2 cellular contexts compared by ENCODE assay signal in the genomic region with DNA sequence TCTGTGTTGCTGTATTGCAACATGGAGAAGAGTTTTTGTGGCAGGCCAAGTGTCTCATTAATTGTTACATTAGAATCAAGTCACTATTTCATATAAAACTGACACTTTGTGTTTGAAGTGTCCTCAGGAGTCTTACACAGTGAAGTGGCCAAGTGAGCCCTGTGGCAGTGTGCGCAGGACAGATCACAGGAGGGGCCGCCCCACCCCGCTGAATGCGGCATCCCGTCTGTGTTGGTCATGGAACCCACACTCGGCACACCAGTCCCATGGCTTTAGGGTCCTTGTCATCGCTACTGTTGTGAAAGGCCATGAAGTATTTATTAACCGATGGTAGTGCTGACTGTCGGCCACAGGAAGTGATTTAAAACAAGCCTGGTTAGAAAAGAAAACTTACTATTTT.
TF ChIP-seq lines count a peak whose summit lies in the region.

No MANE protein-coding gene starts in this region.

TF ChIP-seq in WTC11, 78 proteins besides CTCF, POLR2A, EP300 and RAD21 (continued from another document):
- TF ChIP-seq, protein P1, sequence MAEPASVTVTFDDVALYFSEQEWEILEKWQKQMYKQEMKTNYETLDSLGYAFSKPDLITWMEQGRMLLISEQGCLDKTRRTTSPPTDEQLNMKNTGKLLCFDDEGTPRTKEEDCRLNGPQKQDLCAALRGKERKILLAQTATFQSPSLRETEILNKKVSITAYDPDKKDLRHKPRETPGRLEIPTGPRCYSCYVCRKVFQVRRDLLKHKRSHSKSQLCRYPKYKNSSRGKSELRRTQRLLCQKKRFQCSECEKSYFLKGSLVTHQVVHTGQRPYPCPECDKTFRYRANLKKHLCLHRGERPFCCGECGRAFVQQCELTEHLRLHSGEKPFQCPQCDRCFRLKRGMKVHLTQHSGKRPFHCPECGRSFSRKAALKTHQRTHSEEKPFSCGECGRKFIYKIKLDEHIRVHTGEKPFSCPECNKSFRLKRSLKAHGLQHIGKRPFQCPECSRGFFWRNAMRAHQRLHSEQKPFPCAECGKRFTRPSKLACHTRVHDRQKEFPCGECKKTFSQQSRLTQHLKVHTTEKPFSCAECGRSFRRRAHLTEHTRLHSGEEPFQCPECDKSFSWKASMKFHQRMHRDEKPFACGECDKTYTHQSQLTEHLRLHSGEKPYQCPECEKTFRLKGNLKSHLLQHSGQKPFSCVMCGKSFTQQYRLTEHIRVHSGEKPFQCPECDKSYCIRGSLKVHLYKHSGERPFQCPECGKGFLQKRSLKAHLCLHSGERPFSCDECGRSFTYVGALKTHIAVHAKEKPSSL (CRISPR knock-in tag; conservative IDR thresholded peaks at IDR 0.05) = no peak
- TF ChIP-seq EMX1 (CRISPR knock-in tag; IDR thresholded peaks at IDR 0.05) = no peak
- TF ChIP-seq NFATC4 (CRISPR knock-in tag; IDR thresholded peaks at IDR 0.05) = no peak
- no peak for TF ChIP-seq MYBL2 (CRISPR knock-in tag; IDR thresholded peaks at IDR 0.05)
- TF ChIP-seq, protein P2, sequence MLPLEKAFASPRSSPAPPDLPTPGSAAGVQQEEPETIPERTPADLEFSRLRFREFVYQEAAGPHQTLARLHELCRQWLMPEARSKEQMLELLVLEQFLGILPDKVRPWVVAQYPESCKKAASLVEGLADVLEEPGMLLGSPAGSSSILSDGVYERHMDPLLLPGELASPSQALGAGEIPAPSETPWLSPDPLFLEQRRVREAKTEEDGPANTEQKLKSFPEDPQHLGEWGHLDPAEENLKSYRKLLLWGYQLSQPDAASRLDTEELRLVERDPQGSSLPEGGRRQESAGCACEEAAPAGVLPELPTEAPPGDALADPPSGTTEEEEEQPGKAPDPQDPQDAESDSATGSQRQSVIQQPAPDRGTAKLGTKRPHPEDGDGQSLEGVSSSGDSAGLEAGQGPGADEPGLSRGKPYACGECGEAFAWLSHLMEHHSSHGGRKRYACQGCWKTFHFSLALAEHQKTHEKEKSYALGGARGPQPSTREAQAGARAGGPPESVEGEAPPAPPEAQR (CRISPR knock-in tag; IDR thresholded peaks at IDR 0.05) = no peak
- TF ChIP-seq, protein P3, sequence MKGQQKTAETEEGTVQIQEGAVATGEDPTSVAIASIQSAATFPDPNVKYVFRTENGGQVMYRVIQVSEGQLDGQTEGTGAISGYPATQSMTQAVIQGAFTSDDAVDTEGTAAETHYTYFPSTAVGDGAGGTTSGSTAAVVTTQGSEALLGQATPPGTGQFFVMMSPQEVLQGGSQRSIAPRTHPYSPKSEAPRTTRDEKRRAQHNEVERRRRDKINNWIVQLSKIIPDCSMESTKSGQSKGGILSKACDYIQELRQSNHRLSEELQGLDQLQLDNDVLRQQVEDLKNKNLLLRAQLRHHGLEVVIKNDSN (CRISPR knock-in tag; IDR thresholded peaks at IDR 0.05) = no peak
- no peak for TF ChIP-seq GRHL2 (CRISPR knock-in tag; IDR thresholded peaks at IDR 0.05; ENCODE audit: insufficient replicate concordance, severe bottlenecking)
- no peak for TF ChIP-seq ZNF317 (CRISPR knock-in tag; IDR thresholded peaks at IDR 0.05; ENCODE audit: borderline replicate concordance, low read depth)
- TF ChIP-seq ZNF396 (CRISPR knock-in tag; IDR thresholded peaks at IDR 0.05; ENCODE audit: borderline replicate concordance) = no peak

TF ChIP-seq in HepG2, 621 proteins besides CTCF, POLR2A, EP300 and RAD21 (continued from another document):
- TF ChIP-seq, protein P4, sequence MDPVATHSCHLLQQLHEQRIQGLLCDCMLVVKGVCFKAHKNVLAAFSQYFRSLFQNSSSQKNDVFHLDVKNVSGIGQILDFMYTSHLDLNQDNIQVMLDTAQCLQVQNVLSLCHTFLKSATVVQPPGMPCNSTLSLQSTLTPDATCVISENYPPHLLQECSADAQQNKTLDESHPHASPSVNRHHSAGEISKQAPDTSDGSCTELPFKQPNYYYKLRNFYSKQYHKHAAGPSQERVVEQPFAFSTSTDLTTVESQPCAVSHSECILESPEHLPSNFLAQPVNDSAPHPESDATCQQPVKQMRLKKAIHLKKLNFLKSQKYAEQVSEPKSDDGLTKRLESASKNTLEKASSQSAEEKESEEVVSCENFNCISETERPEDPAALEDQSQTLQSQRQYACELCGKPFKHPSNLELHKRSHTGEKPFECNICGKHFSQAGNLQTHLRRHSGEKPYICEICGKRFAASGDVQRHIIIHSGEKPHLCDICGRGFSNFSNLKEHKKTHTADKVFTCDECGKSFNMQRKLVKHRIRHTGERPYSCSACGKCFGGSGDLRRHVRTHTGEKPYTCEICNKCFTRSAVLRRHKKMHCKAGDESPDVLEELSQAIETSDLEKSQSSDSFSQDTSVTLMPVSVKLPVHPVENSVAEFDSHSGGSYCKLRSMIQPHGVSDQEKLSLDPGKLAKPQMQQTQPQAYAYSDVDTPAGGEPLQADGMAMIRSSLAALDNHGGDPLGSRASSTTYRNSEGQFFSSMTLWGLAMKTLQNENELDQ (CRISPR knock-in tag; IDR thresholded peaks at IDR 0.05; ENCODE audit: borderline replicate concordance) = no peak
- TF ChIP-seq ZNF20 (CRISPR knock-in tag; IDR thresholded peaks at IDR 0.05) (no peak), GATA4 (IDR thresholded peaks at IDR 0.05; ENCODE audit: borderline replicate concordance, low read depth) (no peak), ZNF672 (CRISPR knock-in tag; IDR thresholded peaks at IDR 0.05) (no peak), ZNF75D (CRISPR knock-in tag; IDR thresholded peaks at IDR 0.05; ENCODE audit: borderline replicate concordance) (no peak), SPEN (CRISPR knock-in tag; IDR thresholded peaks at IDR 0.05; ENCODE audit: low read depth) (no peak), TBX2 (CRISPR knock-in tag; IDR thresholded peaks at IDR 0.05; ENCODE audit: borderline replicate concordance) (no peak), RFXANK (CRISPR knock-in tag; IDR thresholded peaks at IDR 0.05) (no peak)
- TF ChIP-seq, protein P5, sequence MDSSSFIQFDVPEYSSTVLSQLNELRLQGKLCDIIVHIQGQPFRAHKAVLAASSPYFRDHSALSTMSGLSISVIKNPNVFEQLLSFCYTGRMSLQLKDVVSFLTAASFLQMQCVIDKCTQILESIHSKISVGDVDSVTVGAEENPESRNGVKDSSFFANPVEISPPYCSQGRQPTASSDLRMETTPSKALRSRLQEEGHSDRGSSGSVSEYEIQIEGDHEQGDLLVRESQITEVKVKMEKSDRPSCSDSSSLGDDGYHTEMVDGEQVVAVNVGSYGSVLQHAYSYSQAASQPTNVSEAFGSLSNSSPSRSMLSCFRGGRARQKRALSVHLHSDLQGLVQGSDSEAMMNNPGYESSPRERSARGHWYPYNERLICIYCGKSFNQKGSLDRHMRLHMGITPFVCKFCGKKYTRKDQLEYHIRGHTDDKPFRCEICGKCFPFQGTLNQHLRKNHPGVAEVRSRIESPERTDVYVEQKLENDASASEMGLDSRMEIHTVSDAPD (CRISPR knock-in tag; IDR thresholded peaks at IDR 0.05) = no peak
TF ChIP-seq in HepG2: peak in this region for 0.
